In the genomic region with DNA sequence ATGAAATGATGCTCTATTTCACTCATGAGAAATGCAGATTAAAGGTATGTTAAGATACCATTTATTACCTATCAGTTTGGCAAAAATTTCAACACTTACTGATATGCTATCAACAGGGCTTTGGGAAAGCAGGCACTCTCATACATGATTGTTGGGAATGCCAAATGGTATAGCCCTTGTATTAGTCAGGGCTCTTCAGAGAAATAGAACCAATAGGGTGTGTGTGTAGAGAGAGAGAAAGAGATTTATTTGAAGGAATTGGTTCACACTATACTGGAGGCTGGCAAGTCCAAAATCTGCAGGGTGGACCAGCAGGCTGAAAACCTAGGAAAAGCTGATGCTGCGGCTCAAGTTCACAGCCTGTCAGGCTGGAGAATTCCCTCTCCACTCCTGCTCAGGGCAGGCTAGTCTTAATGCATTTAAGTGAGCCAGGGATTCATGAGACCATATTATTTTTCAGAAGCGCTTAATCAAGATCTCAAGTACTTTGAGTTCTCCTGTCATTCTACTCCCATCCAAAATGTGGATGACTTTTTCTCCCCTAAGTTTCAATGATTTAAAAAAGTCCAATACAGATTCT, we compare ENCODE assay signal across 19 cellular contexts.
"Had no signal": no experiment of that assay in that cellular context is flagged by ENCODE, and none has a peak within 500 bp of the region (broad histone marks: within the 10 kb centered on the region; RNA-seq: fewer than 3 reads in every experiment).

No MANE protein-coding gene starts in this region.

- H3K27me3 Mint-ChIP-seq: dendritic cell treated with granulocyte-macrophage colony-stimulating factor and Interleukin-4, amounts not matched to agents 40 ng/mL and 50 ng/mL, for 4 days had no signal

- H3K4me1 ChIP-seq: gastroesophageal sphincter, psoas muscle, sigmoid colon had no signal

- H3K27me3 ChIP-seq: sigmoid colon had no signal

- H3K4me2 ChIP-seq: hepatocyte had no signal

- ATAC-seq: effector memory CD8-positive, alpha-beta T cell; gastroesophageal sphincter; left colon; mucosa of descending colon; naive thymus-derived CD8-positive, alpha-beta T cell had no signal

- H3K4me3 Mint-ChIP-seq: dendritic cell treated with granulocyte-macrophage colony-stimulating factor and Interleukin-4, amounts not matched to agents 40 ng/mL and 50 ng/mL, for 4 days; effector memory CD8-positive, alpha-beta T cell; naive thymus-derived CD8-positive, alpha-beta T cell had no signal

- DNase-seq: effector memory CD8-positive, alpha-beta T cell; glutamatergic neuron; kidney; left colon; mammary epithelial cell; mucosa of descending colon; naive thymus-derived CD8-positive, alpha-beta T cell; psoas muscle; retina; sigmoid colon; small intestine; stimulated activated CD4-positive, alpha-beta T cell treated with anti-CD3 and anti-CD28 coated beads, Interleukin-12 subunit alpha, Interleukin-12 subunit beta, amount 100 ng/mL, for 4 hours; stimulated activated naive CD4-positive, alpha-beta T cell had no signal

- H3K4me1 Mint-ChIP-seq: naive thymus-derived CD8-positive, alpha-beta T cell had no signal

- H3K36me3 Mint-ChIP-seq: naive thymus-derived CD8-positive, alpha-beta T cell had no signal

- H3K27ac Mint-ChIP-seq: dendritic cell treated with granulocyte-macrophage colony-stimulating factor and Interleukin-4, amounts not matched to agents 40 ng/mL and 50 ng/mL, for 4 days; effector memory CD8-positive, alpha-beta T cell; naive thymus-derived CD8-positive, alpha-beta T cell had no signal

- H3K79me2 ChIP-seq: hepatocyte had no signal

- H3K27ac ChIP-seq: epithelial cell of prostate, esophagus muscularis mucosa, gastroesophageal sphincter, hepatocyte, neutrophil, psoas muscle, sigmoid colon had no signal

- H3K9me3 Mint-ChIP-seq: dendritic cell treated with granulocyte-macrophage colony-stimulating factor and Interleukin-4, amounts not matched to agents 40 ng/mL and 50 ng/mL, for 4 days had no signal

- H3K36me3 ChIP-seq: esophagus muscularis mucosa, gastroesophageal sphincter, neutrophil, sigmoid colon had no signal

- H2AFZ ChIP-seq: hepatocyte had no signal

- H3K9me3 ChIP-seq: mucosa of descending colon, neutrophil, psoas muscle, sigmoid colon had no signal

- H3K4me3 ChIP-seq: esophagus muscularis mucosa, gastroesophageal sphincter, hepatocyte, mucosa of descending colon, psoas muscle, sigmoid colon had no signal
